14 cellular contexts compared by ENCODE assay signal in genomic region chr1:47893412-47893811, GRCh38.
"Had no signal": no experiment of that assay in that cellular context is flagged by ENCODE, and none has a peak within 500 bp of the region (broad histone marks: within the 10 kb centered on the region; RNA-seq: fewer than 3 reads in every experiment).

No MANE protein-coding gene starts in this region.

- H3K4me1 Mint-ChIP-seq: activated naive CD8-positive, alpha-beta T cell treated with anti-CD3 and anti-CD28 coated beads, Interleukin-2, amount 10 ng/mL, durations not matched to agents 7 days and 5 days; stimulated activated naive B cell treated with anti-CD40 and anti-IgM and Interleukin-4, amounts not matched to agents 10 μg/mL and 1 μg/mL and 100 μg/mL, for 72 hours had no signal

- ATAC-seq: activated T-cell treated with anti-CD3 and anti-CD28 coated beads, Interleukin-2, amount 50 U/mL, for 4 hours; psoas muscle; sciatic nerve; stimulated activated naive B cell treated with anti-CD40 and anti-IgM and Interleukin-4, amounts not matched to agents 10 μg/mL and 1 μg/mL and 100 μg/mL, for 72 hours had no signal

- H3K9me3 Mint-ChIP-seq: activated CD4-positive, alpha-beta memory T cell treated with anti-CD3 and anti-CD28 coated beads for 36 hours; activated naive CD8-positive, alpha-beta T cell treated with anti-CD3 and anti-CD28 coated beads, Interleukin-2, amount 10 ng/mL, durations not matched to agents 7 days and 5 days; activated T-cell treated with anti-CD3 and anti-CD28 coated beads, Interleukin-2, amount 50 U/mL, for 4 hours; stimulated activated naive B cell treated with anti-CD40 and anti-IgM and Interleukin-4, amounts not matched to agents 10 μg/mL and 1 μg/mL and 100 μg/mL, for 72 hours had no signal

- H3K36me3 Mint-ChIP-seq: activated CD4-positive, alpha-beta memory T cell treated with anti-CD3 and anti-CD28 coated beads for 36 hours; activated naive CD8-positive, alpha-beta T cell treated with anti-CD3 and anti-CD28 coated beads, Interleukin-2, amount 10 ng/mL, durations not matched to agents 7 days and 5 days; stimulated activated naive B cell treated with anti-CD40 and anti-IgM and Interleukin-4, amounts not matched to agents 10 μg/mL and 1 μg/mL and 100 μg/mL, for 72 hours had no signal

- DNase-seq: activated CD4-positive, alpha-beta memory T cell treated with anti-CD3 and anti-CD28 coated beads for 36 hours; activated CD4-positive, alpha-beta T cell treated with anti-CD3 and anti-CD28 coated beads for 1 hour; activated naive CD8-positive, alpha-beta T cell treated with anti-CD3 and anti-CD28 coated beads, Interleukin-2, amount 10 ng/mL, durations not matched to agents 7 days and 5 days; activated T-cell treated with anti-CD3 and anti-CD28 coated beads, Interleukin-2, amount 50 U/mL, for 4 hours; aorta; dorsolateral prefrontal cortex; hippocampal formation; psoas muscle; spleen; stimulated activated CD4-positive, alpha-beta T cell treated with anti-CD3 and anti-CD28 coated beads, Interleukin-1b, Interleukin-23, amount 100 ng/mL, for 48 hours; stimulated activated naive B cell treated with anti-CD40 and anti-IgM and Interleukin-4, amounts not matched to agents 10 μg/mL and 1 μg/mL and 100 μg/mL, for 72 hours; substantia nigra; transverse colon had no signal

- H3K27ac Mint-ChIP-seq: activated CD4-positive, alpha-beta memory T cell treated with anti-CD3 and anti-CD28 coated beads for 36 hours; activated naive CD8-positive, alpha-beta T cell treated with anti-CD3 and anti-CD28 coated beads, Interleukin-2, amount 10 ng/mL, durations not matched to agents 7 days and 5 days; stimulated activated naive B cell treated with anti-CD40 and anti-IgM and Interleukin-4, amounts not matched to agents 10 μg/mL and 1 μg/mL and 100 μg/mL, for 72 hours had no signal

- H3K4me3 Mint-ChIP-seq: activated CD4-positive, alpha-beta memory T cell treated with anti-CD3 and anti-CD28 coated beads for 36 hours; activated naive CD8-positive, alpha-beta T cell treated with anti-CD3 and anti-CD28 coated beads, Interleukin-2, amount 10 ng/mL, durations not matched to agents 7 days and 5 days; activated T-cell treated with anti-CD3 and anti-CD28 coated beads, Interleukin-2, amount 50 U/mL, for 4 hours; stimulated activated naive B cell treated with anti-CD40 and anti-IgM and Interleukin-4, amounts not matched to agents 10 μg/mL and 1 μg/mL and 100 μg/mL, for 72 hours had no signal
